1 cellular context compared by ENCODE assay signal in genomic region chr1:222709700-222710153, GRCh38.
TF ChIP-seq lines count a peak whose summit lies in the region.

No MANE protein-coding gene starts in this region.

TF ChIP-seq in SK-N-SH treated with all-trans-retinoic acid at 6 μM for 48 hours, 23 proteins besides CTCF, POLR2A, EP300 and RAD21 (continued from another document):
- no peak for TF ChIP-seq ARNTL (CRISPR knock-in tag; IDR thresholded peaks at IDR 0.05; ENCODE audit: borderline replicate concordance, low read depth)
- no peak for TF ChIP-seq ISL1 (CRISPR knock-in tag; IDR thresholded peaks at IDR 0.05)
- TF ChIP-seq OSR1 (CRISPR knock-in tag; IDR thresholded peaks at IDR 0.05) = no peak
- no peak for TF ChIP-seq CSRNP3 (CRISPR knock-in tag; IDR thresholded peaks at IDR 0.05)
- TF ChIP-seq TOX (CRISPR knock-in tag; IDR thresholded peaks at IDR 0.05; ENCODE audit: borderline replicate concordance) = no peak
- TF ChIP-seq ZC3H10 (CRISPR knock-in tag; IDR thresholded peaks at IDR 0.05) = no peak
- no peak for TF ChIP-seq SNAI2 (CRISPR knock-in tag; IDR thresholded peaks at IDR 0.05)
- TF ChIP-seq TCF4 (CRISPR knock-in tag; IDR thresholded peaks at IDR 0.05; ENCODE audit: borderline replicate concordance) = no peak
